In genomic region chr5:9197881-9198260, GRCh38 we compare ENCODE assay signal across 11 cellular contexts.
DNase-seq lines count a peak whose midpoint lies in the region; ATAC-seq, FAIRE-seq and TF ChIP-seq lines count a peak whose summit lies in the region.
"Had no signal": no experiment of that assay in that cellular context is flagged by ENCODE, and none has a peak within 500 bp of the region (broad histone marks: within the 10 kb centered on the region; RNA-seq: fewer than 3 reads in every experiment).

No MANE protein-coding gene starts in this region.

- TF ChIP-seq CTCF in D721Med (IDR thresholded peaks at IDR 0.05; ENCODE audit: insufficient read depth, missing control alignments) = no peak

- ATAC-seq in GM19025 (IDR thresholded peaks at IDR 0.05; ENCODE audit: low read depth, unreplicated experiment) (peak; percentile 95), HG02623 (IDR thresholded peaks at IDR 0.05; ENCODE audit: unreplicated experiment) (peak; percentile 97), HG03575 (IDR thresholded peaks at IDR 0.05; ENCODE audit: extremely low read depth, insufficient number of reproducible peaks, low FRiP score, unreplicated experiment) (peak; percentile 97)
- ATAC-seq: gastroesophageal sphincter, upper lobe of right lung had no signal

- DNase-seq in non-pigmented ciliary epithelial cell (ENCODE audit: low read depth) = peak; percentile 61
- DNase-seq in activated CD8-positive, alpha-beta memory T cell treated with anti-CD3 and anti-CD28 coated beads for 24 hours = no peak
- DNase-seq in D721Med (ENCODE audit: insufficient read length, low spot score) = no peak
- no peak for DNase-seq in NCI-H2081 (lab: John Stamatoyannopoulos, UW)
- DNase-seq in activated naive CD4-positive, alpha-beta T cell (lab: John Stamatoyannopoulos, UW) = no peak
- DNase-seq: stimulated activated CD4-positive, alpha-beta T cell treated with anti-CD3 and anti-CD28 coated beads, Interleukin-2, amount 100 ng/mL, for 24 hours; upper lobe of right lung had no signal

- no peak for FAIRE-seq in D721Med (lab: Jason Lieb, UNC)
